ENCODE assay signal across 22 cellular contexts in the genomic region with DNA sequence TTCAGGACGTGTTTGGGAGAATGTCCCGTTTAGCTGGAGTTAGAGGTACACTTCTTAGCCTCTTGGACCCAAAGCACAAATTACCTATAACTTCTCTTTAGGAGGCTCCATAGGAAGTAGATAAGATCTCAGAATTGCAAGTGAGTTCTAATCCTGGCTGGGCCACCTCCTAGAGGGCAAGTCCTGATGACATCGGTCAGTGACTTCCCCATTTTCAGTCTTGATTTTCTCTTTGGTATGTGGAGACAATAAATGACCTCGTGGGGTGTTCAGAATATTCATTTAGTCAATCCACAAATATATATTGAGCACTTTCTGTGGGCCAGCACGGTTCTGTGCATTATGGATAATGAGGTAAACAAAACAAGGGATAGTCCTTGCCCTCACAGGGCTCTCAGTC.
"Had no signal": no experiment of that assay in that cellular context is flagged by ENCODE, and none has a peak within 500 bp of the region (broad histone marks: within the 10 kb centered on the region; RNA-seq: fewer than 3 reads in every experiment).

No MANE protein-coding gene starts in this region.

- ATAC-seq: HepG2, Panc1, PC-3, SK-N-SH treated with all-trans-retinoic acid at 6 μM for 48 hours had no signal

- H3K9me3 ChIP-seq: MG63 had no signal

- H3K27me3 ChIP-seq: MG63 had no signal

- H3K9me3 Mint-ChIP-seq: IgD-negative memory B cell had no signal

- FAIRE-seq: HepG2 had no signal

- H3K36me3 Mint-ChIP-seq: IgD-negative memory B cell had no signal

- DNase-seq: Karpas-422, KG1, MG63, NCI-H1092, NCI-H1105 treated with DMSO at 0.1 percent for 48 hours, NCI-H1417 treated with DMSO at 0.1 percent for 48 hours, NCI-H146, NCI-H1694 treated with DMSO at 0.1 percent for 48 hours, NCI-H1930, NCI-H2081, NCI-H2107, NCI-H2227 treated with DMSO at 0.1 percent for 48 hours, NCI-H524, NCI-H526 treated with DMSO at 0.1 percent for 48 hours, NCI-H774, PC-3, SHP77 had no signal

- H3K4me3 ChIP-seq: MG63 had no signal

- H3K27me3 Mint-ChIP-seq: IgD-negative memory B cell had no signal

- H3K36me3 ChIP-seq: MG63 had no signal

- H3K27ac ChIP-seq: RWPE1 had no signal

- H3K27ac Mint-ChIP-seq: IgD-negative memory B cell had no signal

- H3K4me3 Mint-ChIP-seq: IgD-negative memory B cell had no signal
